In genomic region chr15:88814393-88814792, GRCh38 we compare ENCODE assay signal across 1 cellular context.
TF ChIP-seq lines count a peak whose summit lies in the region.

No MANE protein-coding gene starts in this region.

TF ChIP-seq in SK-N-SH treated with all-trans-retinoic acid at 6 μM for 48 hours, 23 proteins besides CTCF, POLR2A, EP300 and RAD21 (continued from another document):
- TF ChIP-seq CSRNP3 (CRISPR knock-in tag; IDR thresholded peaks at IDR 0.05): no peak
- TF ChIP-seq PATZ1 (CRISPR knock-in tag; IDR thresholded peaks at IDR 0.05; ENCODE audit: borderline replicate concordance): no peak
- TF ChIP-seq POU6F1 (CRISPR knock-in tag; IDR thresholded peaks at IDR 0.05; ENCODE audit: borderline replicate concordance, low read depth): no peak
- TF ChIP-seq ZNF70 (CRISPR knock-in tag; IDR thresholded peaks at IDR 0.05): no peak
- no peak for TF ChIP-seq BACH2 (CRISPR knock-in tag; IDR thresholded peaks at IDR 0.05; ENCODE audit: borderline replicate concordance)
- no peak for TF ChIP-seq GLIS3 (CRISPR knock-in tag; IDR thresholded peaks at IDR 0.05)
